ENCODE assay signal across 8 cellular contexts in genomic region chr19:48933382-48933932, GRCh38. TPM values are rescaled to one million over a fixed set of nuclear protein-coding genes. Genes with fewer than 3 reads are reported as not detected.
DNase-seq lines count a peak whose midpoint lies in the region; TF ChIP-seq lines count a peak whose summit lies in the region.

TSS of gene DHDH (plus strand) at chr19:48933699. CDS start at chr19:48933722, 23 bp downstream.

- H3K36me3 ChIP-seq in rectal smooth muscle tissue (ENCODE audit: control insufficient read depth, insufficient read depth, low read length) (no peaks in the 10 kb centered on the region), uterus (no peaks in the 10 kb centered on the region)

- no peaks in the 10 kb centered on the region for H3K27me3 ChIP-seq in rectal smooth muscle tissue (ENCODE audit: control insufficient read depth, insufficient read depth, low read length)
- no peaks in the 10 kb centered on the region for H3K27me3 ChIP-seq in uterus

- peak; percentile 44 for DNase-seq in 8988T
- DNase-seq in GM19238 (ENCODE audit: insufficient read length, low spot score): peak; percentile 60
- DNase-seq in NCI-H1417 treated with DMSO at 0.1 percent for 48 hours (lab: John Stamatoyannopoulos, UW): peak; percentile 55
- DNase-seq in T-helper 2 cell: peak; percentile 54 to 91 (median 75)
- DNase-seq in amniotic stem cell (lab: John Stamatoyannopoulos, UW): peak; percentile 28
- peak; percentile 41 to 48 for DNase-seq in hippocampal formation (lab: John Stamatoyannopoulos, UW)
- DNase-seq in uterus: peak; percentile 64 to 71

- H3K27ac ChIP-seq in rectal smooth muscle tissue (ENCODE audit: low read depth, low read length): no peak within 1 kb of the TSS
- H3K27ac ChIP-seq in uterus: no peak within 1 kb of the TSS

- H3K4me3 ChIP-seq in rectal smooth muscle tissue (ENCODE audit: low read length): peak within 1 kb of the TSS; percentile 44
- H3K4me3 ChIP-seq in uterus: peak within 1 kb of the TSS; percentile 26 to 34

- peaks cover 2% of the 10 kb centered on the region for H3K4me1 ChIP-seq in rectal smooth muscle tissue (ENCODE audit: control insufficient read depth, insufficient read depth, low read length)
- H3K4me1 ChIP-seq in uterus: no peaks in the 10 kb centered on the region

- TF ChIP-seq CTCF in uterus (IDR thresholded peaks at IDR 0.05): no peak

- no peaks in the 10 kb centered on the region for H3K9me3 ChIP-seq in uterus

- H3K9ac ChIP-seq in rectal smooth muscle tissue (ENCODE audit: low read length): no peak within 1 kb of the TSS

- TF ChIP-seq POLR2A in uterus (IDR thresholded peaks at IDR 0.05): peak in 1 of 2 donors; percentile 33

- intact Hi-C loops in uterus (cut with DNase I; ENCODE audit: low total_unique reads): no loop called here

RNA-seq across cellular contexts. Expression of gene DHDH, which starts in this region (rescaled TPM):
- total RNA-seq in uterus: under 1 TPM in 2 of 4 donors, not detected in 2; 0.41 to 0.95 TPM

Comparison
In these comparisons a context has a peak if more than half of its experiments do, and no peak if none do; other contexts are left out.
1. Peak in DNase-seq and H3K4me3 ChIP-seq in uterus; RNA of the gene not detected or under 1 TPM.